In genomic region chr22:24768537-24769374, GRCh38 we compare ENCODE assay signal across 7 cellular contexts. TPM values are rescaled to one million over a fixed set of nuclear protein-coding genes. Genes with fewer than 3 reads are reported as not detected.
DNase-seq lines count a peak whose midpoint lies in the region; ATAC-seq and TF ChIP-seq lines count a peak whose summit lies in the region.

No MANE protein-coding gene starts in this region.

- H3K27ac Mint-ChIP-seq in MCF 10A (ENCODE audit: low read depth, unreplicated experiment), result no peak overlapping the region

- CTCF ChIA-PET in MCF 10A (lab: Yijun Ruan, JAX), result interaction anchor here (0.7 to 7.5 kb wide), 22 partner anchors 9 to 1772 kb away, joined by 3 to 112 read pairs (median 5); no protein-coding TSS in a partner anchor

- BruUV-seq in MCF 10A (replicated peaks; lab: Mats Ljungman, UMichigan), result no TSS peak

- H3K79me2 ChIP-seq in Loucy (ENCODE audit: insufficient read depth, low read length), result no peaks in the 10 kb centered on the region

- no peaks in the 10 kb centered on the region for H3K4me1 Mint-ChIP-seq in MCF 10A (ENCODE audit: insufficient read depth, unreplicated experiment)

- no peak overlapping the region for H2AFZ ChIP-seq in Loucy (ENCODE audit: low read length)

- no peaks in the 10 kb centered on the region for H3K9me3 Mint-ChIP-seq in MCF 10A (ENCODE audit: unreplicated experiment)

- intact Hi-C loops in MCF 10A (cut with micrococcal nuclease) (loop anchor here (1.0 to 10.0 kb wide), 5 partner anchors 69 to 1006 kb away; no protein-coding TSS in a partner anchor), left colon (cut with DNase I, micrococcal nuclease) (loop anchor here in 1 of 2 donors (5.0 kb wide), 1 partner anchor 84 kb away; no protein-coding TSS in a partner anchor)

- no peak overlapping the region for H3K9ac ChIP-seq in Loucy (ENCODE audit: low read depth, low read length, poor library complexity, severe bottlenecking)

- POLR2A ChIA-PET in MCF 10A (lab: Yijun Ruan, JAX), result interaction anchor here (1.0 kb wide), 1 partner anchor 82 kb away, joined by 4 read pairs; no protein-coding TSS in a partner anchor

- no peaks in the 10 kb centered on the region for H3K27me3 ChIP-seq in Loucy (ENCODE audit: insufficient read depth, low read length, poor library complexity, severe bottlenecking)

- DNase-seq in GM03348 (ENCODE audit: low spot score), result peak; percentile 74
- peak; percentile 72 for DNase-seq in MCF 10A (ENCODE audit: unreplicated experiment)
- peak; percentile 51 to 80 for DNase-seq in left colon
- DNase-seq in stimulated activated CD4-positive, alpha-beta T cell treated with anti-CD3 and anti-CD28 coated beads, TNF-alpha, amount 100 ng/mL, for 4 hours (ENCODE audit: low read depth in 3 of 3), result peak in 2 of 3 experiments; percentile 3 to 16

- H3K9me3 ChIP-seq in Loucy (ENCODE audit: insufficient read depth, low read depth, low read length), result no peaks in the 10 kb centered on the region

- H3K27me3 Mint-ChIP-seq in MCF 10A (ENCODE audit: insufficient read depth, unreplicated experiment), result peaks cover 28% of the 10 kb centered on the region

- H3K4me1 ChIP-seq in Loucy (ENCODE audit: insufficient read depth, low read length, poor library complexity, severe bottlenecking), result no peaks in the 10 kb centered on the region

- no peaks in the 10 kb centered on the region for H3K36me3 Mint-ChIP-seq in MCF 10A (ENCODE audit: insufficient read depth, unreplicated experiment)

- TF ChIP-seq CTCF in Loucy (conservative IDR thresholded peaks at IDR 0.05; ENCODE audit: low read length) (peak; percentile 90), MCF 10A (IDR thresholded peaks at IDR 0.05; ENCODE audit: unreplicated experiment) (peak; percentile 81)

- no peaks in the 10 kb centered on the region for H3K36me3 ChIP-seq in Loucy (ENCODE audit: insufficient read depth, low read length)

- H3K4me3 ChIP-seq in Loucy (ENCODE audit: low read length, poor library complexity, severe bottlenecking), result no peak overlapping the region

- H4K20me1 ChIP-seq in Loucy (ENCODE audit: insufficient read depth, low read length, poor library complexity, severe bottlenecking), result no peaks in the 10 kb centered on the region

- no peak overlapping the region for H3K4me3 Mint-ChIP-seq in MCF 10A (ENCODE audit: unreplicated experiment)

- no peaks in the 10 kb centered on the region for H3K9me2 ChIP-seq in Loucy (replicated peaks; ENCODE audit: low read depth, low read length)

- H3K4me2 ChIP-seq in Loucy (ENCODE audit: low read depth, low read length, poor library complexity, severe bottlenecking), result no peak overlapping the region

- ATAC-seq in SK-N-SH treated with all-trans-retinoic acid at 6 μM for 48 hours (peak; percentile 97), left colon (peak; percentile 93), GM21529 (IDR thresholded peaks at IDR 0.05; ENCODE audit: unreplicated experiment) (no peak)

- no peaks in the 10 kb centered on the region for H3F3A ChIP-seq in Loucy (ENCODE audit: low read depth)

TF ChIP-seq in SK-N-SH treated with all-trans-retinoic acid at 6 μM for 48 hours, 23 proteins besides CTCF, POLR2A, EP300 and RAD21:
- TF ChIP-seq TOX (CRISPR knock-in tag; IDR thresholded peaks at IDR 0.05; ENCODE audit: borderline replicate concordance) (no peak), ZNF70 (CRISPR knock-in tag; IDR thresholded peaks at IDR 0.05) (no peak), ZNF8 (CRISPR knock-in tag; IDR thresholded peaks at IDR 0.05) (no peak), CSDC2 (CRISPR knock-in tag; IDR thresholded peaks at IDR 0.05) (no peak), ZC3H10 (CRISPR knock-in tag; IDR thresholded peaks at IDR 0.05) (no peak), ARNTL (CRISPR knock-in tag; IDR thresholded peaks at IDR 0.05; ENCODE audit: borderline replicate concordance, low read depth) (no peak), PPARA (CRISPR knock-in tag; IDR thresholded peaks at IDR 0.05; ENCODE audit: borderline replicate concordance) (no peak), OSR1 (CRISPR knock-in tag; IDR thresholded peaks at IDR 0.05) (no peak), ESRRG (CRISPR knock-in tag; IDR thresholded peaks at IDR 0.05) (no peak), GLIS3 (CRISPR knock-in tag; IDR thresholded peaks at IDR 0.05) (no peak), ISL1 (CRISPR knock-in tag; IDR thresholded peaks at IDR 0.05) (no peak), ZFP30 (CRISPR knock-in tag; IDR thresholded peaks at IDR 0.05) (no peak), ZNF565 (CRISPR knock-in tag; conservative IDR thresholded peaks at IDR 0.05; ENCODE audit: low read depth) (no peak)

RNA-seq across cellular contexts. Expression of gene PIWIL3, which starts 5.8 kb away (rescaled TPM):
- total RNA-seq in MCF 10A (2022) (not detected in 2 replicates), left colon (not detected)

RNA-seq across cellular contexts. Expression of gene SGSM1, which starts 37.3 kb away (rescaled TPM):
- total RNA-seq in MCF 10A (2022), result 0.10 and 0.14 TPM in 2 replicates
- total RNA-seq in left colon, result 1 to 10 TPM; 2.1 to 4.1 TPM

Comparison
In these comparisons a context has a peak if more than half of its experiments do, and no peak if none do; other contexts are left out.
1. DNase-seq: peak in every context shown above with its lines; median percentile 74 in GM03348; 72 in MCF 10A; 66 in left colon; 10 in stimulated activated CD4-positive, alpha-beta T cell treated with anti-CD3 and anti-CD28 coated beads, TNF-alpha, amount 100 ng/mL, for 4 hours.